25 cellular contexts compared by ENCODE assay signal in genomic region chr10:96930469-96930868, GRCh38.
"Had no signal": no experiment of that assay in that cellular context is flagged by ENCODE, and none has a peak within 500 bp of the region (broad histone marks: within the 10 kb centered on the region; RNA-seq: fewer than 3 reads in every experiment).

No MANE protein-coding gene starts in this region.

- ATAC-seq: foreskin keratinocyte; gastroesophageal sphincter; heart left ventricle; left lobe of liver; natural killer cell treated with Interleukin-12 subunit alpha and Interleukin-12 subunit beta and Interleukin-15 and Interleukin-18, amount 100 ng/mL, for 72 hours; right lobe of liver; stimulated activated naive B cell treated with anti-CD40 and anti-IgM and Interleukin-4, amounts not matched to agents 10 μg/mL and 1 μg/mL and 100 μg/mL, for 72 hours had no signal

- H3K4me3 Mint-ChIP-seq: dendritic cell treated with granulocyte-macrophage colony-stimulating factor and Interleukin-4, amounts not matched to agents 40 ng/mL and 50 ng/mL, for 4 days; natural killer cell treated with Interleukin-12 subunit alpha and Interleukin-12 subunit beta and Interleukin-15 and Interleukin-18, amount 100 ng/mL, for 72 hours; neural crest cell; stimulated activated naive B cell treated with anti-CD40 and anti-IgM and Interleukin-4, amounts not matched to agents 10 μg/mL and 1 μg/mL and 100 μg/mL, for 72 hours; stimulated activated naive CD8-positive, alpha-beta T cell treated with anti-CD3 and anti-CD28 coated beads, Interleukin-15, Interleukin-2, amounts not matched to agents 100 ng/mL and 50 ng/mL, for 24 hours had no signal

- H3K27me3 Mint-ChIP-seq: dendritic cell treated with granulocyte-macrophage colony-stimulating factor and Interleukin-4, amounts not matched to agents 40 ng/mL and 50 ng/mL, for 4 days; natural killer cell treated with Interleukin-12 subunit alpha and Interleukin-12 subunit beta and Interleukin-15 and Interleukin-18, amount 100 ng/mL, for 72 hours; progenitor cell of endocrine pancreas; stimulated activated naive B cell treated with anti-CD40 and anti-IgM and Interleukin-4, amounts not matched to agents 10 μg/mL and 1 μg/mL and 100 μg/mL, for 72 hours; stimulated activated naive CD8-positive, alpha-beta T cell treated with anti-CD3 and anti-CD28 coated beads, Interleukin-15, Interleukin-2, amounts not matched to agents 100 ng/mL and 50 ng/mL, for 24 hours had no signal

- H3K27ac Mint-ChIP-seq: dendritic cell treated with granulocyte-macrophage colony-stimulating factor and Interleukin-4, amounts not matched to agents 40 ng/mL and 50 ng/mL, for 4 days; natural killer cell treated with Interleukin-12 subunit alpha and Interleukin-12 subunit beta and Interleukin-15 and Interleukin-18, amount 100 ng/mL, for 72 hours; progenitor cell of endocrine pancreas; stimulated activated naive B cell treated with anti-CD40 and anti-IgM and Interleukin-4, amounts not matched to agents 10 μg/mL and 1 μg/mL and 100 μg/mL, for 72 hours; stimulated activated naive CD8-positive, alpha-beta T cell treated with anti-CD3 and anti-CD28 coated beads, Interleukin-15, Interleukin-2, amounts not matched to agents 100 ng/mL and 50 ng/mL, for 24 hours had no signal

- H3K9ac ChIP-seq: parathyroid adenoma had no signal

- DNase-seq: colonic mucosa; effector memory CD4-positive, alpha-beta T cell; foreskin keratinocyte; heart left ventricle; kidney; mammary epithelial cell; right lobe of liver; small intestine; stimulated activated CD4-positive, alpha-beta T cell treated with anti-CD3 and anti-CD28 coated beads, Interleukin-15, amount 100 ng/mL, for 24 hours; stimulated activated CD4-positive, alpha-beta T cell treated with anti-CD3 and anti-CD28 coated beads, Interleukin-2, amount 100 ng/mL, for 48 hours; stimulated activated naive B cell treated with anti-CD40 and anti-IgM and Interleukin-4, amounts not matched to agents 10 μg/mL and 1 μg/mL and 100 μg/mL, for 72 hours; transverse colon had no signal

- H3K9me3 Mint-ChIP-seq: dendritic cell treated with granulocyte-macrophage colony-stimulating factor and Interleukin-4, amounts not matched to agents 40 ng/mL and 50 ng/mL, for 4 days; natural killer cell treated with Interleukin-12 subunit alpha and Interleukin-12 subunit beta and Interleukin-15 and Interleukin-18, amount 100 ng/mL, for 72 hours; stimulated activated naive B cell treated with anti-CD40 and anti-IgM and Interleukin-4, amounts not matched to agents 10 μg/mL and 1 μg/mL and 100 μg/mL, for 72 hours had no signal

- H3K9me3 ChIP-seq: colonic mucosa, esophagus muscularis mucosa, gastroesophageal sphincter, neutrophil, right lobe of liver, thoracic aorta, transverse colon, vagina had no signal

- H3K4me3 ChIP-seq: colonic mucosa, esophagus muscularis mucosa, gastroesophageal sphincter, heart left ventricle, hepatocyte, right lobe of liver, thoracic aorta, transverse colon, vagina had no signal

- H3K4me1 ChIP-seq: colonic mucosa, esophagus muscularis mucosa, foreskin keratinocyte, gastroesophageal sphincter, parathyroid adenoma, right lobe of liver, vagina had no signal

- H3K27ac ChIP-seq: colonic mucosa, esophagus muscularis mucosa, foreskin keratinocyte, gastroesophageal sphincter, heart left ventricle, hepatocyte, neutrophil, parathyroid adenoma, right lobe of liver, thoracic aorta, transverse colon, vagina had no signal

- H3K36me3 ChIP-seq: colonic mucosa, esophagus muscularis mucosa, right lobe of liver, thoracic aorta, transverse colon had no signal

- H3K27me3 ChIP-seq: colonic mucosa, esophagus muscularis mucosa, foreskin keratinocyte, gastroesophageal sphincter, heart left ventricle, hepatocyte, neutrophil, right lobe of liver, transverse colon, vagina had no signal
